In the genomic region with DNA sequence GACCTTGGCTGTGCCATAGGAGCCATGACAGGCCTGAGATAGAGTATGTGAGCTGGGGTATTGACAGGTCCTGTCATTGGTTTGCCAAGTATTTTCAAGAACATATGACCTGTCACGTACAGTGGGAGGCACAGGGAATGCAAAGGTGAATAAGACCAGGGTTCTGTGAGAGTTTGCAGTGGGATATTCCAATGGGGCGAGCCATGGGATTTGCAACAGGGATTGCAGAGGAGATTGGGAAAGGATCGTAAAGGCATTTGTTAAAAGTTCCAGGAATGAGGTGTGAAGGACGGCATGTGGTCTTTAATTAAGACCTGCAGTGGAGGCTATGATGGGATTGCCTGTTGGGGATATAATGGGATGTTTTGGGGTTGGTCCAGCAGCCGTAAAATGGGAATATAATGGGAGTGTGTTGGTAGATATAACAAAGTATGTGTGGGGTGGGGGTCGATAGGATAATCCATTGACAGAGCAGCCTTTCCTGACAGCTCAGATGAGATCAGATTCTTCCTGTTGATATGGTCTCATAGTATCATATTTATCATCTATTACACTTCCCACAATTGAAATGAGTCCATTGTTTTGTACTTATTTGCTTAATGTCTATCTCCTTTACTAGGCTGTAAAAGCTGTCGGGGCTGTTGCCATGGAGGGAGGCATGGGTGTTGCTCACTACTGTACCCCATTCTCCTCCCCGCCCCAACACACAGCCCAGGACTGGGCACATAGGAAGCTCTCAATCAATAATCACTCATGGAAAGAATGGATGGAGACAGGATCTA, we compare ENCODE assay signal across 15 cellular contexts. TPM values are rescaled to one million over a fixed set of nuclear protein-coding genes. Genes with fewer than 3 reads are reported as not detected.
DNase-seq lines count a peak whose midpoint lies in the region; ATAC-seq, FAIRE-seq and TF ChIP-seq lines count a peak whose summit lies in the region.
"Had no signal": no experiment of that assay in that cellular context is flagged by ENCODE, and none has a peak within 500 bp of the region (broad histone marks: within the 10 kb centered on the region; RNA-seq: fewer than 3 reads in every experiment).

No MANE protein-coding gene starts in this region.

- in situ Hi-C loops in Panc1 (cut with HindIII; ENCODE audit: low pct_unique_long_range_greater_than_20kb, low sequenced_read_pairs) = no loop called here

- H3K27ac ChIP-seq in Panc1 (ENCODE audit: low read length) (peak overlapping the region; percentile 21; the same call in 1 of the 2 replicates), endothelial cell of umbilical vein (ENCODE audit: insufficient read depth, low read depth, low read length) (no peak overlapping the region), spleen (no peak overlapping the region), small intestine (ENCODE audit: low read depth in 1 of 2, low read length in 1 of 2) (no peak overlapping the region), WERI-Rb-1 (no peak overlapping the region)
- H3K27ac ChIP-seq: cardiac muscle cell, epithelial cell of prostate, KMS-11, thoracic aorta had no signal

- no peaks in the 10 kb centered on the region for H3K9me3 Mint-ChIP-seq in activated naive CD4-positive, alpha-beta T cell treated with anti-CD3 and anti-CD28 coated beads, Interleukin-2, amount 50 U/mL, for 72 hours
- H3K9me3 Mint-ChIP-seq: activated naive CD8-positive, alpha-beta T cell treated with anti-CD3 and anti-CD28 coated beads, Interleukin-2, amount 10 ng/mL, durations not matched to agents 7 days and 5 days had no signal

- CTCF ChIA-PET in Panc1 (lab: Charles Lee) (interaction anchor here (0.5 to 2.6 kb wide), 3 partner anchors 14 to 232 kb away, joined by 4 to 15 read pairs (median 11); no protein-coding TSS in a partner anchor), endothelial cell of umbilical vein (lab: Charles Lee) (interaction anchor here (0.9 to 13.8 kb wide), 11 partner anchors 10 to 244 kb away, joined by 3 to 625 read pairs (median 13); no protein-coding TSS in a partner anchor)

- peak; percentile 9 to 34 for ATAC-seq in activated naive CD4-positive, alpha-beta T cell treated with anti-CD3 and anti-CD28 coated beads, Interleukin-2, amount 50 U/mL, for 72 hours
- ATAC-seq in Panc1 = peak; percentile 32; the same call in 1 of the 2 replicates

- TF ChIP-seq POLR2A in endothelial cell of umbilical vein (IDR thresholded peaks at IDR 0.05; ENCODE audit: low read depth, low read length) (no peak), spleen (IDR thresholded peaks at IDR 0.05) (no peak)

- H3K4me2 ChIP-seq in endothelial cell of umbilical vein (ENCODE audit: insufficient read depth, low read length) = no peak overlapping the region
- H3K4me2 ChIP-seq: KMS-11 had no signal

- no peaks in the 10 kb centered on the region for H3K79me2 ChIP-seq in endothelial cell of umbilical vein (ENCODE audit: control insufficient read depth, insufficient read depth, low read length)

- H3K27ac Mint-ChIP-seq in activated naive CD4-positive, alpha-beta T cell treated with anti-CD3 and anti-CD28 coated beads, Interleukin-2, amount 50 U/mL, for 72 hours = no peak overlapping the region
- H3K27ac Mint-ChIP-seq: activated naive CD8-positive, alpha-beta T cell treated with anti-CD3 and anti-CD28 coated beads, Interleukin-2, amount 10 ng/mL, durations not matched to agents 7 days and 5 days; mesothelial cell of epicardium had no signal

- H3K9ac ChIP-seq in endothelial cell of umbilical vein (replicated peaks; ENCODE audit: extremely low read depth, insufficient read depth, low read length) = no peak overlapping the region
- H3K9ac ChIP-seq: KMS-11 had no signal

- H3K36me3 Mint-ChIP-seq in activated naive CD4-positive, alpha-beta T cell treated with anti-CD3 and anti-CD28 coated beads, Interleukin-2, amount 50 U/mL, for 72 hours = no peaks in the 10 kb centered on the region
- H3K36me3 Mint-ChIP-seq: activated naive CD8-positive, alpha-beta T cell treated with anti-CD3 and anti-CD28 coated beads, Interleukin-2, amount 10 ng/mL, durations not matched to agents 7 days and 5 days; mesothelial cell of epicardium had no signal

- H3K9me3 ChIP-seq in Panc1 (ENCODE audit: control insufficient read depth, insufficient read depth, low read depth, low read length) (no peaks in the 10 kb centered on the region), endothelial cell of umbilical vein (replicated peaks; ENCODE audit: control insufficient read depth, insufficient read depth, low read length) (no peaks in the 10 kb centered on the region), spleen (no peaks in the 10 kb centered on the region), small intestine (ENCODE audit: control insufficient read depth, low read depth) (no peaks in the 10 kb centered on the region), WERI-Rb-1 (ENCODE audit: severe bottlenecking) (no peaks in the 10 kb centered on the region)
- H3K9me3 ChIP-seq: thoracic aorta had no signal

- H3K4me3 ChIP-seq in Panc1 (ENCODE audit: low read depth in 2 of 2, low read length in 2 of 2) = no peak overlapping the region
- no peak overlapping the region for H3K4me3 ChIP-seq in endothelial cell of umbilical vein (replicated peaks in 1 of 3; ENCODE audit: insufficient read depth in 1 of 3, low read depth in 1 of 3, low read length in 3 of 3)
- H3K4me3 ChIP-seq in spleen = no peak overlapping the region
- H3K4me3 ChIP-seq in small intestine (ENCODE audit: low read depth in 1 of 2, low read length in 2 of 2) = no peak overlapping the region
- H3K4me3 ChIP-seq in WERI-Rb-1 (ENCODE audit: low read depth, low read length) = no peak overlapping the region
- H3K4me3 ChIP-seq: cardiac muscle cell, thoracic aorta had no signal

- FAIRE-seq in endothelial cell of umbilical vein (lab: Jason Lieb, UNC) (no peak), small intestine (lab: Jason Lieb, UNC) (no peak)

- no TSS peak for BruUV-seq in Panc1 (replicated peaks; lab: Mats Ljungman, UMichigan)
- BruUV-seq in endothelial cell of umbilical vein (replicated peaks; lab: Mats Ljungman, UMichigan) = no TSS peak

- dilution Hi-C loops in endothelial cell of umbilical vein (cut with MboI; ENCODE audit: extremely low pct_ligation_motif_present, low sequenced_read_pairs) = loop anchor here (25.0 kb wide), 1 partner anchor 224 kb away; no protein-coding TSS in a partner anchor

- no peak overlapping the region for H2AFZ ChIP-seq in endothelial cell of umbilical vein (ENCODE audit: low read depth, low read length)

- no peaks in the 10 kb centered on the region for H3K36me3 ChIP-seq in Panc1 (ENCODE audit: control insufficient read depth, insufficient read depth, low read length)
- H3K36me3 ChIP-seq in endothelial cell of umbilical vein (ENCODE audit: control insufficient read depth in 2 of 2, extremely low read depth in 1 of 2, insufficient read depth in 2 of 2, low read length in 2 of 2) = no peaks in the 10 kb centered on the region
- H3K36me3 ChIP-seq in spleen = no peaks in the 10 kb centered on the region
- no peaks in the 10 kb centered on the region for H3K36me3 ChIP-seq in small intestine (ENCODE audit: control insufficient read depth in 2 of 2, insufficient read depth in 2 of 2, low read length in 2 of 2)
- no peaks in the 10 kb centered on the region for H3K36me3 ChIP-seq in WERI-Rb-1
- H3K36me3 ChIP-seq: cardiac muscle cell, thoracic aorta had no signal

- WGBS in spleen, 5 donors = 67 to 71% (median 69%) methylated on average over 8 of the region's 8 CpGs
- 67 to 70% (median 67%) methylated on average over 8 of the region's 8 CpGs for WGBS in small intestine, 3 donors

- POLR2A ChIA-PET in Panc1 (lab: Charles Lee) (interaction anchor here (0.5 kb wide), 1 partner anchor 426 kb away, joined by 4 read pairs; no protein-coding TSS in a partner anchor), endothelial cell of umbilical vein (lab: Charles Lee) (no interaction called here)

- H3K4me1 ChIP-seq in Panc1 (ENCODE audit: control insufficient read depth, insufficient read depth, low read length) (peaks cover 12% of the 10 kb centered on the region), endothelial cell of umbilical vein (ENCODE audit: control insufficient read depth, extremely low read depth, insufficient read depth, low read length) (no peaks in the 10 kb centered on the region), spleen (peaks cover 0 to 10% (median 4%) of the 10 kb centered on the region in 6 donors), small intestine (ENCODE audit: control insufficient read depth in 2 of 2, insufficient read depth in 1 of 2, low read depth in 1 of 2, low read length in 1 of 2) (no peaks in the 10 kb centered on the region)

- no peaks in the 10 kb centered on the region for H3K9me1 ChIP-seq in endothelial cell of umbilical vein (replicated peaks; ENCODE audit: control insufficient read depth, extremely low read depth, insufficient read depth, low read length)

- intact Hi-C loops in Panc1 (cut with micrococcal nuclease; ENCODE audit: unreplicated experiment) = loop anchor here (1.0 kb wide), 2 partner anchors 217 to 232 kb away; no protein-coding TSS in a partner anchor
- intact Hi-C loops in endothelial cell of umbilical vein (cut with micrococcal nuclease) = loop anchor here (1.0 to 5.0 kb wide), 5 partner anchors 37 to 246 kb away; a partner anchor contains a TSS
- intact Hi-C loops in spleen (cut with DNase I; ENCODE audit: low total_unique reads) = loop anchor here (5.0 kb wide), 2 partner anchors 219 to 234 kb away; no protein-coding TSS in a partner anchor

- TF ChIP-seq CTCF in Panc1 (IDR thresholded peaks at IDR 0.05) (no peak), endothelial cell of umbilical vein (IDR thresholded peaks at IDR 0.05; ENCODE audit: extremely low read depth in 1 of 2, insufficient read depth in 1 of 2, low read depth in 1 of 2, low read length in 2 of 2) (no peak), spleen (IDR thresholded peaks at IDR 0.05 in 8 of 11, conservative IDR thresholded peaks at IDR 0.05 in 3 of 11) (no peak), WERI-Rb-1 (IDR thresholded peaks at IDR 0.05; ENCODE audit: low read depth, low read length) (no peak)

- DNase-seq in activated naive CD4-positive, alpha-beta T cell treated with anti-CD3 and anti-CD28 coated beads, Interleukin-2, amount 50 U/mL, for 72 hours (ENCODE audit: low spot score in 2 of 2) = no peak
- no peak for DNase-seq in activated naive CD4-positive, alpha-beta T cell treated with anti-CD3 and anti-CD28 coated beads, Interleukin-2, amount 50 U/mL, for 16 hours
- DNase-seq in Panc1 (ENCODE audit: low read depth, low spot score) (no peak), endothelial cell of umbilical vein (ENCODE audit: low read depth, low spot score) (no peak), spleen (peak; percentile 40), small intestine (no peak), WERI-Rb-1 (no peak), putamen (ENCODE audit: low spot score) (no peak)
- DNase-seq: activated naive CD8-positive, alpha-beta T cell treated with anti-CD3 and anti-CD28 coated beads, Interleukin-2, amount 10 ng/mL, durations not matched to agents 7 days and 5 days; NCI-H2081 treated with DMSO at 0.1 percent for 48 hours had no signal

- H3K27me3 ChIP-seq in Panc1 (ENCODE audit: control insufficient read depth, insufficient read depth, low read length) = no peaks in the 10 kb centered on the region
- peaks cover 3 to 4% of the 10 kb centered on the region in 2 experiments for H3K27me3 ChIP-seq in endothelial cell of umbilical vein (ENCODE audit: control insufficient read depth in 2 of 2, insufficient read depth in 2 of 2, low read length in 2 of 2)
- no peaks in the 10 kb centered on the region for H3K27me3 ChIP-seq in spleen (replicated peaks in 1 of 7)
- H3K27me3 ChIP-seq in small intestine (ENCODE audit: control insufficient read depth in 2 of 2, insufficient read depth in 2 of 2, low read length in 2 of 2) = no peaks in the 10 kb centered on the region
- H3K27me3 ChIP-seq in WERI-Rb-1 (ENCODE audit: insufficient read depth, low read depth, severe bottlenecking) = no peaks in the 10 kb centered on the region
- H3K27me3 ChIP-seq: cardiac muscle cell had no signal

- H4K20me1 ChIP-seq in endothelial cell of umbilical vein (replicated peaks; ENCODE audit: control insufficient read depth, extremely low read depth, insufficient read depth, low read length) = no peaks in the 10 kb centered on the region

RNA-seq across cellular contexts. Expression of a gene that starts 38.1 kb away (rescaled TPM):
- not detected for total RNA-seq in activated naive CD4-positive, alpha-beta T cell treated with anti-CD3 and anti-CD28 coated beads, Interleukin-2, amount 50 U/mL, for 72 hours
- total RNA-seq in Panc1 (2021; ENCODE audit: unreplicated experiment) = 14.8 TPM
- polyA plus RNA-seq in Panc1 (2012; ENCODE audit: insufficient read length) = 18.7 TPM
- 5.9 and 6.9 TPM in 2 replicates for total RNA-seq in endothelial cell of umbilical vein
- polyA plus RNA-seq in endothelial cell of umbilical vein = 3.0 and 4.1 TPM in 2 replicates
- 3.6 and 3.9 TPM in 2 replicates for polyA plus RNA-seq in endothelial cell of umbilical vein (2011; cell fraction: cytosol; rRNA removed)
- polyA plus RNA-seq in endothelial cell of umbilical vein (2011; cell fraction: nucleus; rRNA removed) = 11.0 and 16.8 TPM in 2 replicates
- 2.4 and 4.7 TPM in 2 replicates for polyA plus RNA-seq in endothelial cell of umbilical vein (2012)
- polyA minus RNA-seq in endothelial cell of umbilical vein = 4.5 and 4.8 TPM in 2 replicates
- 31.0 TPM for polyA minus RNA-seq in endothelial cell of umbilical vein (2011; cell fraction: cytosol; rRNA and poly(A)+ RNA removed)
- 2.0 and 3.1 TPM in 2 replicates for polyA minus RNA-seq in endothelial cell of umbilical vein (2011; cell fraction: nucleus; rRNA and poly(A)+ RNA removed)
- 10 to 100 TPM; 41.0 to 81.9 (median 51.7) TPM for total RNA-seq in spleen
- polyA plus RNA-seq in spleen = 10 to 100 TPM; 19.8 to 44.0 (median 31.8) TPM
- polyA plus RNA-seq in small intestine = 100 to 1,000 TPM in 1 of 3 donors, 10 to 100 TPM in 1, 1 to 10 TPM in 1; 7.8 to 129 (median 13.8) TPM
- total RNA-seq: activated naive CD8-positive, alpha-beta T cell treated with anti-CD3 and anti-CD28 coated beads, Interleukin-2, amount 10 ng/mL, durations not matched to agents 7 days and 5 days had no signal
